1 cellular context compared by ENCODE assay signal in genomic region chr20:32457476-32457986, GRCh38.
TF ChIP-seq lines count a peak whose summit lies in the region.

No MANE protein-coding gene starts in this region.

TF ChIP-seq in SK-N-SH, 30 proteins besides CTCF, POLR2A, EP300 and RAD21 (continued from another document):
- TF ChIP-seq, protein P1, sequence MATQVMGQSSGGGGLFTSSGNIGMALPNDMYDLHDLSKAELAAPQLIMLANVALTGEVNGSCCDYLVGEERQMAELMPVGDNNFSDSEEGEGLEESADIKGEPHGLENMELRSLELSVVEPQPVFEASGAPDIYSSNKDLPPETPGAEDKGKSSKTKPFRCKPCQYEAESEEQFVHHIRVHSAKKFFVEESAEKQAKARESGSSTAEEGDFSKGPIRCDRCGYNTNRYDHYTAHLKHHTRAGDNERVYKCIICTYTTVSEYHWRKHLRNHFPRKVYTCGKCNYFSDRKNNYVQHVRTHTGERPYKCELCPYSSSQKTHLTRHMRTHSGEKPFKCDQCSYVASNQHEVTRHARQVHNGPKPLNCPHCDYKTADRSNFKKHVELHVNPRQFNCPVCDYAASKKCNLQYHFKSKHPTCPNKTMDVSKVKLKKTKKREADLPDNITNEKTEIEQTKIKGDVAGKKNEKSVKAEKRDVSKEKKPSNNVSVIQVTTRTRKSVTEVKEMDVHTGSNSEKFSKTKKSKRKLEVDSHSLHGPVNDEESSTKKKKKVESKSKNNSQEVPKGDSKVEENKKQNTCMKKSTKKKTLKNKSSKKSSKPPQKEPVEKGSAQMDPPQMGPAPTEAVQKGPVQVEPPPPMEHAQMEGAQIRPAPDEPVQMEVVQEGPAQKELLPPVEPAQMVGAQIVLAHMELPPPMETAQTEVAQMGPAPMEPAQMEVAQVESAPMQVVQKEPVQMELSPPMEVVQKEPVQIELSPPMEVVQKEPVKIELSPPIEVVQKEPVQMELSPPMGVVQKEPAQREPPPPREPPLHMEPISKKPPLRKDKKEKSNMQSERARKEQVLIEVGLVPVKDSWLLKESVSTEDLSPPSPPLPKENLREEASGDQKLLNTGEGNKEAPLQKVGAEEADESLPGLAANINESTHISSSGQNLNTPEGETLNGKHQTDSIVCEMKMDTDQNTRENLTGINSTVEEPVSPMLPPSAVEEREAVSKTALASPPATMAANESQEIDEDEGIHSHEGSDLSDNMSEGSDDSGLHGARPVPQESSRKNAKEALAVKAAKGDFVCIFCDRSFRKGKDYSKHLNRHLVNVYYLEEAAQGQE (IDR thresholded peaks at IDR 0.05; ENCODE audit: low read depth, low read length): no peak
- TF ChIP-seq TCF12 (IDR thresholded peaks at IDR 0.05): no peak
- TF ChIP-seq RFX5 (IDR thresholded peaks at IDR 0.05; ENCODE audit: low read length): no peak
- TF ChIP-seq JUND (IDR thresholded peaks at IDR 0.05): no peak
- no peak for TF ChIP-seq ZBTB33 (IDR thresholded peaks at IDR 0.05; ENCODE audit: borderline replicate concordance, low read depth)
- TF ChIP-seq GATA2 (CRISPR knock-in tag; IDR thresholded peaks at IDR 0.05): no peak
- TF ChIP-seq TEAD4 (IDR thresholded peaks at IDR 0.05; ENCODE audit: borderline replicate concordance, insufficient read depth): no peak
- TF ChIP-seq PBX3 (IDR thresholded peaks at IDR 0.05): peak; percentile 94
TF ChIP-seq in SK-N-SH: peak in this region for 5.
